ENCODE assay signal across 8 cellular contexts in the genomic region with DNA sequence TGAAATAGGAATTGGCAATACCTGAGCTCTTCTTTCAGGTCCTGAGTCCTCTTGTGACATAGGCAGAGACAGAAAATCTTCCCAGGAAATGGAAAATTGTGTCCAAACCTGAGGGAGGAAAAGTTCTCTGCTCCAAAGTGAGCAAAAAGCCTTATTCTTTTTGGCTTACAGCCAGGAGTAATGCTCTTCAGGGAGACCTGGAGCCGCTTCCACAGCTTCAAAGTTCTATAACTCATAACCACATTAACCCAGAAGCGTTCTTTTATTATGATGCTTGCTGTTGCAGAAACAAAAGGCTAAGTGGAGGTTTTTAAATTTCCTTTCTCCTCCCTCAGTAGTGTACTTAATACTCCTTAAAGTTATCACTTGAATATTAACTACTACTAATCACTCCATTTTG. TPM values are rescaled to one million over a fixed set of nuclear protein-coding genes. Genes with fewer than 3 reads are reported as not detected.
DNase-seq lines count a peak whose midpoint lies in the region; ATAC-seq and TF ChIP-seq lines count a peak whose summit lies in the region.

No MANE protein-coding gene starts in this region.

- peak overlapping the region; percentile 80; the same call in 1 of the 2 replicates for H3K4me3 ChIP-seq in ACC112 (ENCODE audit: low read depth, low read length)
- peak overlapping the region; percentile 70; the same call in 1 of the 2 replicates for H3K4me3 ChIP-seq in HUES48 (ENCODE audit: low read depth, low read length)
- H3K4me3 ChIP-seq in naive thymus-derived CD4-positive, alpha-beta T cell (ENCODE audit: low read length), result no peak overlapping the region

- H3K27me3 ChIP-seq in ACC112 (ENCODE audit: insufficient read depth, low read length), result peaks cover 21% of the 10 kb centered on the region
- peaks cover 13% of the 10 kb centered on the region; the same call in 1 of the 2 replicates for H3K27me3 ChIP-seq in HUES48 (ENCODE audit: control insufficient read depth, insufficient read depth, low read length)
- no peaks in the 10 kb centered on the region for H3K27me3 ChIP-seq in naive thymus-derived CD4-positive, alpha-beta T cell (ENCODE audit: control insufficient read depth in 2 of 2, insufficient read depth in 2 of 2, low read length in 2 of 2)

- H3K9me3 ChIP-seq in HUES48 (ENCODE audit: control insufficient read depth, insufficient read depth, low read length), result no peaks in the 10 kb centered on the region
- no peaks in the 10 kb centered on the region for H3K9me3 ChIP-seq in naive thymus-derived CD4-positive, alpha-beta T cell (ENCODE audit: control insufficient read depth in 2 of 3, low read length in 3 of 3)

- no peak overlapping the region for H2AFZ ChIP-seq in ACC112 (ENCODE audit: low read length, unreplicated experiment)

- no peak for DNase-seq in endothelial cell (ENCODE audit: low spot score)
- DNase-seq in naive thymus-derived CD4-positive, alpha-beta T cell, result no peak
- DNase-seq in activated CD8-positive, alpha-beta T cell treated with anti-CD3 and anti-CD28 coated beads, Interleukin-2, amount 10 ng/mL, durations not matched to agents 7 days and 5 days, result no peak

- no peak for ATAC-seq in naive thymus-derived CD4-positive, alpha-beta T cell
- ATAC-seq in GM18517 (IDR thresholded peaks at IDR 0.05; ENCODE audit: unreplicated experiment), result no peak
- no peak for ATAC-seq in HG03442 (IDR thresholded peaks at IDR 0.05; ENCODE audit: unreplicated experiment)
- ATAC-seq in activated CD8-positive, alpha-beta T cell treated with anti-CD3 and anti-CD28 coated beads, Interleukin-2, amount 10 ng/mL, durations not matched to agents 7 days and 5 days, result no peak
- no peak for ATAC-seq in GM21390 (IDR thresholded peaks at IDR 0.05; ENCODE audit: unreplicated experiment)

- H3K27ac Mint-ChIP-seq in endothelial cell (ENCODE audit: unreplicated experiment), result no peak overlapping the region
- H3K27ac Mint-ChIP-seq in naive thymus-derived CD4-positive, alpha-beta T cell, result no peak overlapping the region
- H3K27ac Mint-ChIP-seq in activated CD8-positive, alpha-beta T cell treated with anti-CD3 and anti-CD28 coated beads, Interleukin-2, amount 10 ng/mL, durations not matched to agents 7 days and 5 days, result no peak overlapping the region

- POLR2A ChIA-PET in naive thymus-derived CD4-positive, alpha-beta T cell (lab: Charles Lee), result no interaction called here
- POLR2A ChIA-PET in activated CD8-positive, alpha-beta T cell treated with anti-CD3 and anti-CD28 coated beads, Interleukin-2, amount 10 ng/mL, durations not matched to agents 7 days and 5 days (lab: Charles Lee), result no interaction called here

- peaks cover 8% of the 10 kb centered on the region for H3K4me1 Mint-ChIP-seq in endothelial cell (ENCODE audit: unreplicated experiment)
- H3K4me1 Mint-ChIP-seq in naive thymus-derived CD4-positive, alpha-beta T cell, result peaks cover 0 to 8% (median 3%) of the 10 kb centered on the region in 7 donors
- H3K4me1 Mint-ChIP-seq in activated CD8-positive, alpha-beta T cell treated with anti-CD3 and anti-CD28 coated beads, Interleukin-2, amount 10 ng/mL, durations not matched to agents 7 days and 5 days (ENCODE audit: low read depth), result no peaks in the 10 kb centered on the region

- no peak overlapping the region for H3K27ac ChIP-seq in ACC112 (ENCODE audit: low read depth, low read length)
- no peak overlapping the region for H3K27ac ChIP-seq in HUES48 (ENCODE audit: low read depth, low read length)
- no peak overlapping the region for H3K27ac ChIP-seq in naive thymus-derived CD4-positive, alpha-beta T cell (ENCODE audit: low read depth, low read length)

- H3K9me3 Mint-ChIP-seq in endothelial cell (ENCODE audit: unreplicated experiment), result no peaks in the 10 kb centered on the region
- peaks cover 0 to 2% (median 0%) of the 10 kb centered on the region in 11 donors for H3K9me3 Mint-ChIP-seq in naive thymus-derived CD4-positive, alpha-beta T cell
- no peaks in the 10 kb centered on the region for H3K9me3 Mint-ChIP-seq in activated CD8-positive, alpha-beta T cell treated with anti-CD3 and anti-CD28 coated beads, Interleukin-2, amount 10 ng/mL, durations not matched to agents 7 days and 5 days (ENCODE audit: insufficient read depth)

- no peaks in the 10 kb centered on the region for H3K79me2 ChIP-seq in ACC112 (ENCODE audit: control insufficient read depth, insufficient read depth, low read length, unreplicated experiment)

- H3K4me3 Mint-ChIP-seq in endothelial cell (ENCODE audit: unreplicated experiment), result peak overlapping the region; percentile 84
- H3K4me3 Mint-ChIP-seq in naive thymus-derived CD4-positive, alpha-beta T cell, result peak overlapping the region in 7 of 10 donors; percentile 16 to 64 (median 44)
- no peak overlapping the region for H3K4me3 Mint-ChIP-seq in activated CD8-positive, alpha-beta T cell treated with anti-CD3 and anti-CD28 coated beads, Interleukin-2, amount 10 ng/mL, durations not matched to agents 7 days and 5 days

- no peaks in the 10 kb centered on the region for H3K36me3 Mint-ChIP-seq in endothelial cell (ENCODE audit: low read depth, unreplicated experiment)
- no peaks in the 10 kb centered on the region for H3K36me3 Mint-ChIP-seq in naive thymus-derived CD4-positive, alpha-beta T cell
- H3K36me3 Mint-ChIP-seq in activated CD8-positive, alpha-beta T cell treated with anti-CD3 and anti-CD28 coated beads, Interleukin-2, amount 10 ng/mL, durations not matched to agents 7 days and 5 days (ENCODE audit: low read depth), result no peaks in the 10 kb centered on the region

- H3K4me1 ChIP-seq in ACC112 (ENCODE audit: control insufficient read depth, insufficient read depth, low read length, unreplicated experiment) (no peaks in the 10 kb centered on the region), HUES48 (ENCODE audit: control insufficient read depth, insufficient read depth, low read length) (peaks cover 9% of the 10 kb centered on the region)
- no peaks in the 10 kb centered on the region for H3K4me1 ChIP-seq in naive thymus-derived CD4-positive, alpha-beta T cell (ENCODE audit: control insufficient read depth in 2 of 2, insufficient read depth in 2 of 2, low read length in 2 of 2)

- H3K27me3 Mint-ChIP-seq in endothelial cell (ENCODE audit: unreplicated experiment), result no peaks in the 10 kb centered on the region
- peaks cover 19 to 47% (median 43%) of the 10 kb centered on the region in 5 donors for H3K27me3 Mint-ChIP-seq in naive thymus-derived CD4-positive, alpha-beta T cell
- H3K27me3 Mint-ChIP-seq in activated CD8-positive, alpha-beta T cell treated with anti-CD3 and anti-CD28 coated beads, Interleukin-2, amount 10 ng/mL, durations not matched to agents 7 days and 5 days (ENCODE audit: low read depth), result peaks cover 24% of the 10 kb centered on the region

- intact Hi-C loops in naive thymus-derived CD4-positive, alpha-beta T cell (cut with micrococcal nuclease), result loop anchor here in 1 of 2 donors (10.0 kb wide), 1 partner anchor 1065 kb away; no protein-coding TSS in a partner anchor

- CTCF ChIA-PET in naive thymus-derived CD4-positive, alpha-beta T cell (lab: Charles Lee), result no interaction called here
- CTCF ChIA-PET in activated CD8-positive, alpha-beta T cell treated with anti-CD3 and anti-CD28 coated beads, Interleukin-2, amount 10 ng/mL, durations not matched to agents 7 days and 5 days (lab: Charles Lee), result interaction anchor here (1.1 to 1.6 kb wide), 3 partner anchors 8 to 232 kb away, joined by 3 to 10 read pairs (median 3); no protein-coding TSS in a partner anchor

- no peak for TF ChIP-seq CTCF in endothelial cell (IDR thresholded peaks at IDR 0.05; ENCODE audit: unreplicated experiment)

- no peak overlapping the region for H3K9ac ChIP-seq in HUES48 (ENCODE audit: low read depth, low read length)

- H3K36me3 ChIP-seq in ACC112 (ENCODE audit: insufficient read depth, low read length) (no peaks in the 10 kb centered on the region), HUES48 (ENCODE audit: control insufficient read depth, insufficient read depth, low read length) (no peaks in the 10 kb centered on the region)
- no peaks in the 10 kb centered on the region for H3K36me3 ChIP-seq in naive thymus-derived CD4-positive, alpha-beta T cell (ENCODE audit: control insufficient read depth in 2 of 3, insufficient read depth in 3 of 3, low read length in 3 of 3)

RNA-seq across cellular contexts. Expression of a gene that starts 0.6 kb away (rescaled TPM):
- total RNA-seq in endothelial cell (ENCODE audit: unreplicated experiment), result 4.1 TPM
- 1 to 10 TPM in 1 of 5 experiments, not detected in 4; 2.8 TPM for total RNA-seq in naive thymus-derived CD4-positive, alpha-beta T cell
- polyA plus RNA-seq in naive thymus-derived CD4-positive, alpha-beta T cell, result not detected
- not detected for total RNA-seq in activated CD8-positive, alpha-beta T cell treated with anti-CD3 and anti-CD28 coated beads, Interleukin-2, amount 10 ng/mL, durations not matched to agents 7 days and 5 days
